In genomic region chr17:76561332-76561731, GRCh38 we compare ENCODE assay signal across 11 cellular contexts. TPM values are rescaled to one million over a fixed set of nuclear protein-coding genes. Genes with fewer than 3 reads are reported as not detected.
DNase-seq lines count a peak whose midpoint lies in the region; ATAC-seq, FAIRE-seq and TF ChIP-seq lines count a peak whose summit lies in the region.
"Had no signal": no experiment of that assay in that cellular context is flagged by ENCODE, and none has a peak within 500 bp of the region (broad histone marks: within the 10 kb centered on the region; RNA-seq: fewer than 3 reads in every experiment).

No MANE protein-coding gene starts in this region.

- H3K27ac ChIP-seq in heart right ventricle (peak overlapping the region in 7 of 10 donors; percentile 38 to 94 (median 63)), keratinocyte (ENCODE audit: control insufficient read depth, insufficient read depth, low read length) (peak overlapping the region; percentile 100), dorsolateral prefrontal cortex (peak overlapping the region in 19 of 59 donors; percentile 4 to 46 (median 27))

- H4K20me1 ChIP-seq in keratinocyte (ENCODE audit: control insufficient read depth, extremely low read depth, insufficient read depth, low read length): peaks cover 30% of the 10 kb centered on the region

- dilution Hi-C loops in keratinocyte (cut with MboI; ENCODE audit: extremely low pct_ligation_motif_present, low sequenced_read_pairs): no loop called here

- no peak overlapping the region for H3K4me3 ChIP-seq in heart right ventricle
- H3K4me3 ChIP-seq in keratinocyte (ENCODE audit: control insufficient read depth in 2 of 3, extremely low read depth in 1 of 3, insufficient read depth in 2 of 3, low read depth in 1 of 3, low read length in 3 of 3): peak overlapping the region; percentile 97 to 100 (median 99)
- H3K4me3 ChIP-seq in dorsolateral prefrontal cortex: peak overlapping the region in 3 of 59 donors; percentile 6 to 9 (median 9)

- H3K9me3 ChIP-seq in heart right ventricle (no peaks in the 10 kb centered on the region), keratinocyte (ENCODE audit: control insufficient read depth, low read depth, low read length) (no peaks in the 10 kb centered on the region)

- no peaks in the 10 kb centered on the region for H3K9me3 Mint-ChIP-seq in activated CD8-positive, alpha-beta T cell treated with anti-CD3 and anti-CD28 coated beads, Interleukin-2, amount 10 ng/mL, durations not matched to agents 7 days and 5 days (ENCODE audit: insufficient read depth)
- H3K9me3 Mint-ChIP-seq in type B pancreatic cell: no peaks in the 10 kb centered on the region
- H3K9me3 Mint-ChIP-seq: CD14-positive monocyte had no signal

- peak overlapping the region; percentile 53 for H3K27ac Mint-ChIP-seq in activated CD8-positive, alpha-beta T cell treated with anti-CD3 and anti-CD28 coated beads, Interleukin-2, amount 10 ng/mL, durations not matched to agents 7 days and 5 days
- H3K27ac Mint-ChIP-seq in type B pancreatic cell: peak overlapping the region; percentile 22

- H3K4me1 ChIP-seq in heart right ventricle (peaks cover 0 to 68% (median 53%) of the 10 kb centered on the region in 9 donors), keratinocyte (ENCODE audit: control insufficient read depth, extremely low read depth, insufficient read depth, low read length) (peaks cover 54% of the 10 kb centered on the region)

- H3K27me3 Mint-ChIP-seq in activated CD8-positive, alpha-beta T cell treated with anti-CD3 and anti-CD28 coated beads, Interleukin-2, amount 10 ng/mL, durations not matched to agents 7 days and 5 days (ENCODE audit: low read depth): no peaks in the 10 kb centered on the region
- H3K27me3 Mint-ChIP-seq in type B pancreatic cell: no peaks in the 10 kb centered on the region

- no peaks in the 10 kb centered on the region for H3K27me3 ChIP-seq in heart right ventricle
- no peaks in the 10 kb centered on the region for H3K27me3 ChIP-seq in keratinocyte (ENCODE audit: control insufficient read depth, extremely low read depth, insufficient read depth, low read length)
- H3K27me3 ChIP-seq in dorsolateral prefrontal cortex: no peaks in the 10 kb centered on the region

- peaks cover 4% of the 10 kb centered on the region for H3K9me1 ChIP-seq in keratinocyte (ENCODE audit: control insufficient read depth, extremely low read depth, insufficient read depth, low read length)

- peaks cover 71% of the 10 kb centered on the region for H3K4me1 Mint-ChIP-seq in activated CD8-positive, alpha-beta T cell treated with anti-CD3 and anti-CD28 coated beads, Interleukin-2, amount 10 ng/mL, durations not matched to agents 7 days and 5 days (ENCODE audit: low read depth)
- H3K4me1 Mint-ChIP-seq in type B pancreatic cell (ENCODE audit: unreplicated experiment): peaks cover 37% of the 10 kb centered on the region

- ATAC-seq in heart right ventricle (no peak), Right ventricle myocardium inferior (no peak)
- ATAC-seq in activated CD8-positive, alpha-beta T cell treated with anti-CD3 and anti-CD28 coated beads, Interleukin-2, amount 10 ng/mL, durations not matched to agents 7 days and 5 days: no peak

- peaks cover 75% of the 10 kb centered on the region for H3K36me3 Mint-ChIP-seq in activated CD8-positive, alpha-beta T cell treated with anti-CD3 and anti-CD28 coated beads, Interleukin-2, amount 10 ng/mL, durations not matched to agents 7 days and 5 days (ENCODE audit: low read depth)
- peaks cover 36% of the 10 kb centered on the region for H3K36me3 Mint-ChIP-seq in type B pancreatic cell

- CTCF ChIA-PET in activated CD8-positive, alpha-beta T cell treated with anti-CD3 and anti-CD28 coated beads, Interleukin-2, amount 10 ng/mL, durations not matched to agents 7 days and 5 days (lab: Charles Lee): interaction anchor here (0.7 to 6.1 kb wide), 6 partner anchors 15 to 152 kb away, joined by 3 to 82 read pairs (median 4); no protein-coding TSS in a partner anchor

- peaks cover 0 to 65% (median 6%) of the 10 kb centered on the region in 9 donors for H3K36me3 ChIP-seq in heart right ventricle
- peaks cover 10 to 39% of the 10 kb centered on the region in 2 experiments for H3K36me3 ChIP-seq in keratinocyte (ENCODE audit: control insufficient read depth in 2 of 2, extremely low read depth in 1 of 2, insufficient read depth in 2 of 2, low read length in 2 of 2)

- no peak for DNase-seq in heart right ventricle
- DNase-seq in Right ventricle myocardium inferior (ENCODE audit: missing footprints): no peak
- no peak for DNase-seq in activated CD8-positive, alpha-beta T cell treated with anti-CD3 and anti-CD28 coated beads, Interleukin-2, amount 10 ng/mL, durations not matched to agents 7 days and 5 days
- no peak for DNase-seq in keratinocyte (ENCODE audit: low read depth, low spot score)
- DNase-seq in type B pancreatic cell (ENCODE audit: extremely low spot score, unreplicated experiment): no peak
- DNase-seq in RCC 7860 (ENCODE audit: low spot score): no peak
- no peak for DNase-seq in dorsolateral prefrontal cortex
- no peak for DNase-seq in HK-2 (ENCODE audit: unreplicated experiment)
- DNase-seq: activated naive CD4-positive, alpha-beta T cell treated with anti-CD3 and anti-CD28 coated beads, Interleukin-2, amount 50 U/mL, for 16 hours had no signal

- POLR2A ChIA-PET in activated CD8-positive, alpha-beta T cell treated with anti-CD3 and anti-CD28 coated beads, Interleukin-2, amount 10 ng/mL, durations not matched to agents 7 days and 5 days (lab: Charles Lee): interaction anchor here (0.8 kb wide), 1 partner anchor 165 kb away, joined by 3 read pairs; the partner anchor contains the start of genes JMJD6 and METTL23

- intact Hi-C loops in heart right ventricle (cut with DNase I) (loop anchor here in 1 of 10 donors (10.0 kb wide), 1 partner anchor 63 kb away; no protein-coding TSS in a partner anchor), Right ventricle myocardium inferior (cut with DNase I) (no loop called here), dorsolateral prefrontal cortex (cut with DNase I) (no loop called here)

- H3K4me3 Mint-ChIP-seq in activated CD8-positive, alpha-beta T cell treated with anti-CD3 and anti-CD28 coated beads, Interleukin-2, amount 10 ng/mL, durations not matched to agents 7 days and 5 days: peak overlapping the region; percentile 46
- peak overlapping the region; percentile 61 for H3K4me3 Mint-ChIP-seq in type B pancreatic cell

- FAIRE-seq in keratinocyte (lab: Jason Lieb, UNC) (no peak), RCC 7860 (lab: Jason Lieb, UNC) (no peak)
- FAIRE-seq: GM18507 had no signal

- H2AFZ ChIP-seq in keratinocyte (ENCODE audit: control insufficient read depth, low read length): no peak overlapping the region

- 57 to 61% methylated on average over 7 of the region's 7 CpGs for WGBS in heart right ventricle, 2 donors

- peak overlapping the region; percentile 100 for H3K9ac ChIP-seq in keratinocyte (ENCODE audit: control insufficient read depth, extremely low read depth, insufficient read depth, low read length)

- peak overlapping the region; percentile 94 for H3K4me2 ChIP-seq in keratinocyte (ENCODE audit: control insufficient read depth, extremely low read depth, insufficient read depth, low read depth, low read length)

- no peak for TF ChIP-seq CTCF in heart right ventricle (IDR thresholded peaks at IDR 0.05)
- TF ChIP-seq CTCF in keratinocyte (optimal IDR thresholded peaks at IDR 0.05 in 1 of 3, IDR thresholded peaks at IDR 0.05 in 1 of 3, conservative IDR thresholded peaks at IDR 0.05 in 1 of 3; ENCODE audit: extremely low read depth in 1 of 3, insufficient read depth in 2 of 3, low read length in 3 of 3): no peak
- TF ChIP-seq CTCF in type B pancreatic cell (conservative IDR thresholded peaks at IDR 0.05): no peak
- TF ChIP-seq CTCF in dorsolateral prefrontal cortex (IDR thresholded peaks at IDR 0.05 in 54 of 56, conservative IDR thresholded peaks at IDR 0.05 in 2 of 56; ENCODE audit: low read depth in 1 of 56, partially characterized antibody in 56 of 56): no peak

- peaks cover 61% of the 10 kb centered on the region for H3K79me2 ChIP-seq in keratinocyte (ENCODE audit: control insufficient read depth, insufficient read depth, low read length)

RNA-seq across cellular contexts. Expression of gene PRCD, which starts 21.5 kb away (rescaled TPM):
- total RNA-seq in heart right ventricle: 1 to 10 TPM; 1.5 to 5.4 (median 2.4) TPM
- polyA plus RNA-seq in heart right ventricle: 10 to 100 TPM in 1 of 2 donors, 1 to 10 TPM in 1; 3.7 to 17.3 TPM
- 3.4 TPM for total RNA-seq in Right ventricle myocardium inferior
- not detected for total RNA-seq in activated CD8-positive, alpha-beta T cell treated with anti-CD3 and anti-CD28 coated beads, Interleukin-2, amount 10 ng/mL, durations not matched to agents 7 days and 5 days
- polyA plus RNA-seq in keratinocyte: 0.65 to 1.7 TPM (median 1.2 TPM) in 3 replicates
- polyA plus RNA-seq in keratinocyte (2011; ENCODE audit: low read depth): not detected
- polyA plus RNA-seq in keratinocyte (2011; cell fraction: cytosol; rRNA removed): 0.55 and 0.81 TPM in 2 replicates
- polyA plus RNA-seq in keratinocyte (2011; cell fraction: nucleus; rRNA removed): 6.7 and 11.7 TPM in 2 replicates
- 0.68 and 0.72 TPM in 2 replicates for polyA plus RNA-seq in keratinocyte (2012; ENCODE audit: low replicate concordance)
- polyA minus RNA-seq in keratinocyte: 0.38 to 0.96 TPM in 2 of 3 replicates, not detected in the other
- not detected for polyA minus RNA-seq in keratinocyte (2011; cell fraction: cytosol; rRNA and poly(A)+ RNA removed)
- 1.3 and 1.8 TPM in 2 replicates for polyA minus RNA-seq in keratinocyte (2011; cell fraction: nucleus; rRNA and poly(A)+ RNA removed)
- 0.33 and 3.3 TPM in 2 replicates for total RNA-seq in type B pancreatic cell (ENCODE audit: low replicate concordance)
- total RNA-seq in dorsolateral prefrontal cortex: 10 to 100 TPM in 118 of 120 experiments, 1 to 10 TPM in 2; 9.7 to 74.7 (median 21.5) TPM
- polyA plus RNA-seq: CD14-positive monocyte had no signal

RNA-seq across cellular contexts. Expression of gene CYGB, which starts 23.8 kb away (rescaled TPM):
- total RNA-seq in heart right ventricle: 10 to 100 TPM in 9 of 10 donors, 1 to 10 TPM in 1; 9.3 to 50.5 (median 17.9) TPM
- 10 to 100 TPM; 36.0 to 57.7 TPM for polyA plus RNA-seq in heart right ventricle
- total RNA-seq in Right ventricle myocardium inferior: 38.2 TPM
- under 1 TPM in 1 of 2 experiments, not detected in 1; 0.40 TPM for total RNA-seq in activated CD8-positive, alpha-beta T cell treated with anti-CD3 and anti-CD28 coated beads, Interleukin-2, amount 10 ng/mL, durations not matched to agents 7 days and 5 days
- polyA plus RNA-seq in keratinocyte: 10.3 to 26.1 TPM (median 15.3 TPM) in 3 replicates
- polyA plus RNA-seq in keratinocyte (2011; ENCODE audit: low read depth): 2.1 TPM
- 15.3 and 37.7 TPM in 2 replicates for polyA plus RNA-seq in keratinocyte (2011; cell fraction: cytosol; rRNA removed)
- 15.4 and 26.2 TPM in 2 replicates for polyA plus RNA-seq in keratinocyte (2011; cell fraction: nucleus; rRNA removed)
- polyA plus RNA-seq in keratinocyte (2012; ENCODE audit: low replicate concordance): 6.2 and 33.8 TPM in 2 replicates
- polyA minus RNA-seq in keratinocyte: 9.0 to 17.2 TPM (median 11.8 TPM) in 3 replicates
- polyA minus RNA-seq in keratinocyte (2011; cell fraction: cytosol; rRNA and poly(A)+ RNA removed): 42.6 TPM
- 12.3 and 17.7 TPM in 2 replicates for polyA minus RNA-seq in keratinocyte (2011; cell fraction: nucleus; rRNA and poly(A)+ RNA removed)
- 2.5 and 10.0 TPM in 2 replicates for total RNA-seq in type B pancreatic cell (ENCODE audit: low replicate concordance)
- total RNA-seq in dorsolateral prefrontal cortex: 10 to 100 TPM in 118 of 120 experiments, 1 to 10 TPM in 2; 7.1 to 34.6 (median 19.7) TPM
- polyA plus RNA-seq: CD14-positive monocyte had no signal

RNA-seq across cellular contexts. Expression of gene ST6GALNAC2, which starts 24.3 kb away (rescaled TPM):
- total RNA-seq in heart right ventricle: 1 to 10 TPM; 3.7 to 8.4 (median 6.1) TPM
- polyA plus RNA-seq in heart right ventricle: 1 to 10 TPM; 1.5 to 4.5 TPM
- 5.7 TPM for total RNA-seq in Right ventricle myocardium inferior
- total RNA-seq in activated CD8-positive, alpha-beta T cell treated with anti-CD3 and anti-CD28 coated beads, Interleukin-2, amount 10 ng/mL, durations not matched to agents 7 days and 5 days: not detected
- 38.7 to 63.2 TPM (median 45.8 TPM) in 3 replicates for polyA plus RNA-seq in keratinocyte
- polyA plus RNA-seq in keratinocyte (2011; ENCODE audit: low read depth): 42.7 TPM
- 52.9 and 55.5 TPM in 2 replicates for polyA plus RNA-seq in keratinocyte (2011; cell fraction: cytosol; rRNA removed)
- 80.8 and 105 TPM in 2 replicates for polyA plus RNA-seq in keratinocyte (2011; cell fraction: nucleus; rRNA removed)
- polyA plus RNA-seq in keratinocyte (2012; ENCODE audit: low replicate concordance): 37.2 and 79.4 TPM in 2 replicates
- 33.4 to 50.5 TPM (median 35.0 TPM) in 3 replicates for polyA minus RNA-seq in keratinocyte
- polyA minus RNA-seq in keratinocyte (2011; cell fraction: cytosol; rRNA and poly(A)+ RNA removed): 79.8 TPM
- polyA minus RNA-seq in keratinocyte (2011; cell fraction: nucleus; rRNA and poly(A)+ RNA removed): 33.3 and 45.4 TPM in 2 replicates
- 4.3 and 10.4 TPM in 2 replicates for total RNA-seq in type B pancreatic cell (ENCODE audit: low replicate concordance)
- total RNA-seq in dorsolateral prefrontal cortex: 10 to 100 TPM in 1 of 120 experiments, 1 to 10 TPM in 98, under 1 TPM in 16, not detected in 5; 0.38 to 10.0 (median 1.8) TPM

Comparison
In these comparisons a context has a peak if more than half of its experiments do, and no peak if none do; other contexts are left out.
1. H3K4me3 ChIP-seq: peak in keratinocyte (3 of 3); none in heart right ventricle (0 of 10).